ENCODE assay signal across 31 cellular contexts in the genomic region with DNA sequence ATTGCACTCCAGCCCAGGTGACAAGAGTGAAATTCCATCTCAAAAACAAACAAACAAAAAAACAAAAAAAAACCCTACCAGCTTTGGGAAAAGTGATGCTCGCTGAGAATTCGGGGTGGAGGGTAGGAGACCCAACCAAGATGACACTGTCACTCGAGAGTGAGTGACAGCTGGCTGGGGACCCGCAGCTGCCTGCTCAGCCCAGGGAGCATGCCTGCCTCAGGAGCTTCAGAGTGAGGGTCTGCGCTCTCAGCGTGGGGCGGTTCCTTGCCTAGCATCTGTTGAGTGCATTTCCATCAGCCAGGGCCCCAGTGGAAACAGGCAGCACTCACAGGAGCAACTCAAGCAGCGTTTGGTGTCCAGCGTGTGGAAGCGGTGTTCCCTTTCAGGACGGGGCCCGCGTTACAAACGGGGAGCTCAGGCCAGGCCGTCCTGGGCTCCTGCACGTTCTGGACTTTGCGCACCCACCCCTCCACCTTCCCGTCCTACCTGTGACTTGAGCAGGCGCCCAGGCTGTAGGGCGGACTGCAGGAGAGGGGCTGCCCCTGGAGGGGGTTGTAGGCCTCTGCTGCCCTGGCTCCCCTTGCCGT.
"Had no signal": no experiment of that assay in that cellular context is flagged by ENCODE, and none has a peak within 500 bp of the region (broad histone marks: within the 10 kb centered on the region; RNA-seq: fewer than 3 reads in every experiment).

No MANE protein-coding gene starts in this region.

- H3K27ac Mint-ChIP-seq: activated CD8-positive, alpha-beta memory T cell treated with anti-CD3 and anti-CD28 coated beads, Interleukin-2, amount 10 ng/mL, durations not matched to agents 7 days and 5 days; activated CD8-positive, alpha-beta T cell treated with anti-CD3 and anti-CD28 coated beads, Interleukin-2, amount 10 ng/mL, durations not matched to agents 7 days and 5 days; activated naive CD4-positive, alpha-beta T cell treated with anti-CD3 and anti-CD28 coated beads, Interleukin-2, amount 50 U/mL, for 24 hours; activated T-cell treated with anti-CD3 and anti-CD28 coated beads, Interleukin-2, amount 50 U/mL, for 24 hours; activated T-helper 1 cell treated with anti-CD3 and anti-CD28 coated beads, Interleukin-12 subunit alpha, Interleukin-12 subunit beta, Interleukin-2, Interleukin-4 antibody, amounts not matched to agents 30 ng/mL and 10 ng/mL and 1 ng/mL, durations not matched to agents 14 hours and 24 hours and 36 hours; T-helper 2 cell treated with Interferon-gamma antibody and Interleukin-4, amounts not matched to agents 5 μg/mL and 100 μg/mL, for 36 hours had no signal

- H3K9me3 ChIP-seq: ascending aorta, body of pancreas, SJSA1 had no signal

- H3K4me3 Mint-ChIP-seq: activated CD8-positive, alpha-beta memory T cell treated with anti-CD3 and anti-CD28 coated beads, Interleukin-2, amount 10 ng/mL, durations not matched to agents 7 days and 5 days; activated CD8-positive, alpha-beta T cell treated with anti-CD3 and anti-CD28 coated beads, Interleukin-2, amount 10 ng/mL, durations not matched to agents 7 days and 5 days; activated naive CD4-positive, alpha-beta T cell treated with anti-CD3 and anti-CD28 coated beads, Interleukin-2, amount 50 U/mL, for 24 hours; activated T-cell treated with anti-CD3 and anti-CD28 coated beads, Interleukin-2, amount 50 U/mL, for 24 hours; activated T-helper 1 cell treated with anti-CD3 and anti-CD28 coated beads, Interleukin-12 subunit alpha, Interleukin-12 subunit beta, Interleukin-2, Interleukin-4 antibody, amounts not matched to agents 30 ng/mL and 10 ng/mL and 1 ng/mL, durations not matched to agents 14 hours and 24 hours and 36 hours; T-helper 2 cell treated with Interferon-gamma antibody and Interleukin-4, amounts not matched to agents 5 μg/mL and 100 μg/mL, for 36 hours; WTC11 had no signal

- ATAC-seq: activated CD8-positive, alpha-beta memory T cell treated with anti-CD3 and anti-CD28 coated beads, Interleukin-2, amount 10 ng/mL, durations not matched to agents 7 days and 5 days; activated CD8-positive, alpha-beta T cell treated with anti-CD3 and anti-CD28 coated beads, Interleukin-2, amount 10 ng/mL, durations not matched to agents 7 days and 5 days; body of pancreas; Panc1; SK-N-SH treated with all-trans-retinoic acid at 6 μM for 48 hours; WTC11 had no signal

- DNase-seq: activated CD4-positive, alpha-beta T cell treated with anti-CD3 and anti-CD28 coated beads for 48 hours; activated CD4-positive, alpha-beta T cell treated with anti-CD3 and anti-CD28 coated beads, Interleukin-2, amount 50 U/mL, for 4 hours; activated CD4-positive, CD25-positive, alpha-beta regulatory T cell treated with anti-CD3 and anti-CD28 coated beads, Interleukin-2, amount 50 U/mL, for 72 hours; activated CD8-positive, alpha-beta memory T cell treated with anti-CD3 and anti-CD28 coated beads, Interleukin-2, amount 10 ng/mL, durations not matched to agents 7 days and 5 days; activated CD8-positive, alpha-beta T cell treated with anti-CD3 and anti-CD28 coated beads, Interleukin-2, amount 10 ng/mL, durations not matched to agents 7 days and 5 days; activated effector memory CD4-positive, alpha-beta T cell treated with Interleukin-2 at 50 U/mL for 16 hours; activated naive CD4-positive, alpha-beta T cell; activated T-cell treated with anti-CD3 and anti-CD28 coated beads, Interleukin-2, amount 50 U/mL, for 24 hours; body of pancreas; central memory CD4-positive, alpha-beta T cell; MM.1S; NCI-H1105; NCI-H1436 treated with DMSO at 0.1 percent for 48 hours; NCI-H187; NCI-H2081; NCI-H510A treated with DMSO at 0.1 percent for 48 hours; NCI-H69; NK-92 treated with Interleukin-12 subunit alpha and Interleukin-12 subunit beta, amount 100 ng/mL, for 24 hours; OCI-M1; RPMI8226; SHP77; SW 1271 had no signal

- H3K27me3 Mint-ChIP-seq: activated CD8-positive, alpha-beta memory T cell treated with anti-CD3 and anti-CD28 coated beads, Interleukin-2, amount 10 ng/mL, durations not matched to agents 7 days and 5 days; activated naive CD4-positive, alpha-beta T cell treated with anti-CD3 and anti-CD28 coated beads, Interleukin-2, amount 50 U/mL, for 24 hours; activated T-cell treated with anti-CD3 and anti-CD28 coated beads, Interleukin-2, amount 50 U/mL, for 24 hours had no signal

- H3K4me3 ChIP-seq: ascending aorta, body of pancreas, SJSA1 had no signal

- FAIRE-seq: bronchial epithelial cell had no signal

- H3K27ac ChIP-seq: ascending aorta, body of pancreas, SJSA1 had no signal

- H3K9me3 Mint-ChIP-seq: activated naive CD4-positive, alpha-beta T cell treated with anti-CD3 and anti-CD28 coated beads, Interleukin-2, amount 50 U/mL, for 24 hours; activated T-cell treated with anti-CD3 and anti-CD28 coated beads, Interleukin-2, amount 50 U/mL, for 24 hours; T-helper 2 cell treated with Interferon-gamma antibody and Interleukin-4, amounts not matched to agents 5 μg/mL and 100 μg/mL, for 36 hours; WTC11 had no signal

- H3K27me3 ChIP-seq: ascending aorta, body of pancreas, SJSA1 had no signal
